In the genomic region with DNA sequence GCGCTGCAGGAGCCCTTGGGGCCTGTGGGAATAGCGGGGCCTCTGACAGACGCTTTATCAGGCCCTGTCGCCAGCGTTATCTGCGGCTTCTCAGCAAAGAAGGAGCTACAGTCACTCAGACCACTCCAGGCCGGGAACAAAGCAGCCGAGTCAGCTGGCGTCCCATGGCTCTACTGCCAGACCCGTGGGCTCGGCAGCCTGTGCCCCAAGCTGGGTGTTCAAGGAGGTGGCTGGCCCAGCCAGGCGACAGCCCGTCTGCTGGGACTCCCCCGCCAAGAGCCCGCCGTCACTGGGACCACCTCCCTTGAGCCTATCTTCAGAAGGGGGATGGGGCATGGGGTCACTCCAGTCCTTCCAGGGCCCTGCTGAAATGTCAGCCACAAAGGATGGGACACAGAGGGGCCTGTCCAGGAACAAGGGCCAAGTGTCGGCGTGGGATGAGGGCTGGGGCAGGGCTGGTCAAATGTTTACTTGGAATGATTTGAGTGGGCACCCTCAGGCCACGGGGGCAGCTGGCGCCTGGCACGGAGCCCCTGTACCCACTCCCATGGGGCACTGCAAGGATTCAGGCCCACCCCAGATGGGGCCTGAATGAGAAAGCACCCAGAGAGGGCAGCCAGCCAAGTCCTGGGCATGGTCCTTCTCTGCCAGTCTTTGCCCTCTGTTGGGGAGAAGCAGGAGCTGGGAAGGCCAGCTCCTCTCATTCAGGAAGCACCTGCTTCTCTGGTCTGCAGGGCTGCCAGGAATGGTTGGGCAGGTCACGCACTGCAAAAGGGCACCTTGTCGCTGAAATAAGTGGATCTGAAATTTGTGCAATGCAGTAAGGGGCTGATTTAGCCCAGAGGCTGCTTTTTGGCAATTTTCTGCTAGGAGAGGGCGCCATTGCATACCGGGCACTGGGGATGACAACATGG, we compare ENCODE assay signal across 8 cellular contexts.
DNase-seq lines count a peak whose midpoint lies in the region; ATAC-seq and TF ChIP-seq lines count a peak whose summit lies in the region.

No MANE protein-coding gene starts in this region.

- POLR2A ChIA-PET in Panc1 (lab: Charles Lee) = no interaction called here

- H2AFZ ChIP-seq in DND-41 (ENCODE audit: low read depth, low read length) = peak overlapping the region; percentile 88

- ATAC-seq in DND-41 (ENCODE audit: insufficient read depth, low read depth) (0 out of 3 replicates have a peak, but pooled peaks have one; percentile 7), Panc1 (no peak), gastroesophageal sphincter (no peak), esophagus mucosa (no peak), GM21528 (IDR thresholded peaks at IDR 0.05; ENCODE audit: low FRiP score, unreplicated experiment) (no peak)

- H3K27me3 ChIP-seq in DND-41 (ENCODE audit: insufficient read depth, low read length, poor library complexity) = no peaks in the 10 kb centered on the region
- H3K27me3 ChIP-seq in Panc1 (ENCODE audit: control insufficient read depth, insufficient read depth, low read length) = no peaks in the 10 kb centered on the region
- no peaks in the 10 kb centered on the region for H3K27me3 ChIP-seq in gastroesophageal sphincter

- no peak for TF ChIP-seq CTCF in DND-41 (IDR thresholded peaks at IDR 0.05; ENCODE audit: borderline replicate concordance, extremely low read depth, low read length, poor library complexity, severe bottlenecking)
- no peak for TF ChIP-seq CTCF in Panc1 (IDR thresholded peaks at IDR 0.05)
- TF ChIP-seq CTCF in gastroesophageal sphincter (IDR thresholded peaks at IDR 0.05) = no peak

- no peak for TF ChIP-seq EP300 in gastroesophageal sphincter (IDR thresholded peaks at IDR 0.05)

- 78 to 92% methylated on average over 2 to 5 of the region's 25 CpGs for WGBS in gastroesophageal sphincter (ENCODE audit: low coverage in 1 of 2), 2 donors

- in situ Hi-C loops in Panc1 (cut with HindIII; ENCODE audit: low pct_unique_long_range_greater_than_20kb, low sequenced_read_pairs) = no loop called here

- no peaks in the 10 kb centered on the region for H3K36me3 ChIP-seq in DND-41 (ENCODE audit: insufficient read depth, low read length)
- no peaks in the 10 kb centered on the region for H3K36me3 ChIP-seq in Panc1 (ENCODE audit: control insufficient read depth, insufficient read depth, low read length)
- no peaks in the 10 kb centered on the region for H3K36me3 ChIP-seq in gastroesophageal sphincter

- CTCF ChIA-PET in Panc1 (lab: Charles Lee) = interaction anchor here (0.6 to 2.3 kb wide), 12 partner anchors 8 to 320 kb away, joined by 3 to 11 read pairs (median 6); no protein-coding TSS in a partner anchor

- no peak overlapping the region for H3K4me3 ChIP-seq in DND-41 (ENCODE audit: low read depth in 1 of 2, low read length in 2 of 2)
- H3K4me3 ChIP-seq in Panc1 (ENCODE audit: low read depth in 2 of 2, low read length in 2 of 2) = no peak overlapping the region; a peak in 1 of 4 replicates
- H3K4me3 ChIP-seq in gastroesophageal sphincter = no peak overlapping the region

- no peak for DNase-seq in DND-41
- no peak for DNase-seq in Panc1 (ENCODE audit: low read depth, low spot score)
- peak; percentile 78 for DNase-seq in posterior vena cava (ENCODE audit: low spot score)
- no peak for DNase-seq in putamen (ENCODE audit: low spot score)
- DNase-seq in NCI-H187 treated with DMSO at 0.1 percent for 48 hours (lab: John Stamatoyannopoulos, UW) = no peak

- BruUV-seq in Panc1 (replicated peaks; lab: Mats Ljungman, UMichigan) = no TSS peak

- H3K4me2 ChIP-seq in DND-41 (ENCODE audit: insufficient read depth, low read length) = no peak overlapping the region; the same call in 1 of the 2 replicates

- peaks cover 11% of the 10 kb centered on the region for H3K4me1 ChIP-seq in DND-41 (ENCODE audit: insufficient read depth, low read length)
- peaks cover 51% of the 10 kb centered on the region for H3K4me1 ChIP-seq in Panc1 (ENCODE audit: control insufficient read depth, insufficient read depth, low read length)
- peaks cover 0 to 32% (median 10%) of the 10 kb centered on the region in 3 donors for H3K4me1 ChIP-seq in gastroesophageal sphincter

- TF ChIP-seq POLR2A in gastroesophageal sphincter (IDR thresholded peaks at IDR 0.05) = no peak

- no peaks in the 10 kb centered on the region for H3K79me2 ChIP-seq in DND-41 (ENCODE audit: insufficient read depth, low read length)

- intact Hi-C loops in Panc1 (cut with micrococcal nuclease; ENCODE audit: unreplicated experiment) = loop anchor here (2.0 to 5.0 kb wide), 4 partner anchors 63 to 248 kb away; no protein-coding TSS in a partner anchor
- intact Hi-C loops in posterior vena cava (cut with DNase I) = loop anchor here (5.0 kb wide), 5 partner anchors 63 to 248 kb away; no protein-coding TSS in a partner anchor

- no peak overlapping the region for H3K27ac ChIP-seq in DND-41 (ENCODE audit: low read length)
- H3K27ac ChIP-seq in Panc1 (ENCODE audit: low read length) = peak overlapping the region; percentile 93
- peak overlapping the region in 3 of 4 donors; percentile 68 to 69 (median 69) for H3K27ac ChIP-seq in gastroesophageal sphincter

- H3K9me3 ChIP-seq in DND-41 (ENCODE audit: insufficient read depth, low read length, severe bottlenecking) (no peaks in the 10 kb centered on the region), Panc1 (ENCODE audit: control insufficient read depth, insufficient read depth, low read depth, low read length) (no peaks in the 10 kb centered on the region), gastroesophageal sphincter (no peaks in the 10 kb centered on the region)

- H4K20me1 ChIP-seq in DND-41 (ENCODE audit: insufficient read depth, low read length) = no peaks in the 10 kb centered on the region

- H3K9ac ChIP-seq in DND-41 (ENCODE audit: low read depth, low read length) = no peak overlapping the region
